15 cellular contexts compared by ENCODE assay signal in genomic region chr17:3771140-3771539, GRCh38. TPM values are rescaled to one million over a fixed set of nuclear protein-coding genes. Genes with fewer than 3 reads are reported as not detected.
DNase-seq lines count a peak whose midpoint lies in the region; ATAC-seq and TF ChIP-seq lines count a peak whose summit lies in the region.
"Had no signal": no experiment of that assay in that cellular context is flagged by ENCODE, and none has a peak within 500 bp of the region (broad histone marks: within the 10 kb centered on the region; RNA-seq: fewer than 3 reads in every experiment).

No MANE protein-coding gene starts in this region.

- H3K36me3 ChIP-seq in Peyer's patch, result no peaks in the 10 kb centered on the region
- H3K36me3 ChIP-seq: transverse colon had no signal

- H3K27me3 Mint-ChIP-seq in glutamatergic neuron (ENCODE audit: unreplicated experiment), result peaks cover 6% of the 10 kb centered on the region

- TF ChIP-seq POLR2A in Peyer's patch (IDR thresholded peaks at IDR 0.05), result no peak

- H3K9me3 ChIP-seq in Peyer's patch, result no peaks in the 10 kb centered on the region
- H3K9me3 ChIP-seq: transverse colon had no signal

- in situ Hi-C loops in GM13977 (cut with MboI; ENCODE audit: low pct_unique_long_range_greater_than_20kb, low sequenced_read_pairs, unreplicated experiment), result no loop called here

- H3K4me3 ChIP-seq in Peyer's patch, result no peak overlapping the region
- H3K4me3 ChIP-seq: transverse colon had no signal

- intact Hi-C loops in Right ventricle myocardium inferior (cut with DNase I), result no loop called here

- H3K36me3 Mint-ChIP-seq in activated naive CD4-positive, alpha-beta T cell treated with anti-CD3 and anti-CD28 coated beads, Interleukin-2, amount 50 U/mL, for 72 hours, result peaks cover 0 to 4% of the 10 kb centered on the region in 2 donors
- no peaks in the 10 kb centered on the region for H3K36me3 Mint-ChIP-seq in glutamatergic neuron (ENCODE audit: unreplicated experiment)

- TF ChIP-seq CTCF in Peyer's patch (IDR thresholded peaks at IDR 0.05) (no peak), glutamatergic neuron (IDR thresholded peaks at IDR 0.05; ENCODE audit: partially characterized antibody, unreplicated experiment) (no peak), GM13977 (IDR thresholded peaks at IDR 0.05; ENCODE audit: extremely low read depth, insufficient read depth, missing control alignments) (no peak)

- H3K27ac Mint-ChIP-seq in activated naive CD4-positive, alpha-beta T cell treated with anti-CD3 and anti-CD28 coated beads, Interleukin-2, amount 50 U/mL, for 72 hours, result no peak overlapping the region
- H3K27ac Mint-ChIP-seq in glutamatergic neuron (ENCODE audit: unreplicated experiment), result peak overlapping the region; percentile 24
- H3K27ac Mint-ChIP-seq: activated naive CD4-positive, alpha-beta T cell treated with anti-CD3 and anti-CD28 coated beads, Interleukin-2, amount 10 ng/mL, durations not matched to agents 7 days and 5 days had no signal

- no peak for DNase-seq in activated naive CD4-positive, alpha-beta T cell treated with anti-CD3 and anti-CD28 coated beads, Interleukin-2, amount 50 U/mL, for 72 hours (ENCODE audit: low spot score in 2 of 2)
- DNase-seq in activated naive CD4-positive, alpha-beta T cell (lab: John Stamatoyannopoulos, UW), result no peak
- DNase-seq in Peyer's patch (no peak), glutamatergic neuron (peak; percentile 31), GM13977 (ENCODE audit: low spot score) (no peak), Right ventricle myocardium inferior (ENCODE audit: missing footprints) (no peak), GM03348 (ENCODE audit: low spot score) (no peak)
- DNase-seq: activated CD4-positive, alpha-beta T cell treated with anti-CD3 and anti-CD28 coated beads, Interleukin-2, amount 50 U/mL, for 4 hours; cerebellar nuclear complex; kidney glomerular epithelial cell; NCI-H1436 treated with DMSO at 0.1 percent for 48 hours; NCI-H69 had no signal

- no peaks in the 10 kb centered on the region for H3K9me3 Mint-ChIP-seq in activated naive CD4-positive, alpha-beta T cell treated with anti-CD3 and anti-CD28 coated beads, Interleukin-2, amount 50 U/mL, for 72 hours
- H3K9me3 Mint-ChIP-seq in glutamatergic neuron (ENCODE audit: unreplicated experiment), result no peaks in the 10 kb centered on the region
- H3K9me3 Mint-ChIP-seq: activated naive CD4-positive, alpha-beta T cell treated with anti-CD3 and anti-CD28 coated beads, Interleukin-2, amount 10 ng/mL, durations not matched to agents 7 days and 5 days had no signal

- H3K27ac ChIP-seq in Peyer's patch, result peak overlapping the region in 3 of 4 donors; percentile 37 to 70 (median 52)
- H3K27ac ChIP-seq: transverse colon had no signal

- ATAC-seq in activated naive CD4-positive, alpha-beta T cell treated with anti-CD3 and anti-CD28 coated beads, Interleukin-2, amount 50 U/mL, for 72 hours, result peak; percentile 34 to 49
- ATAC-seq in GM18858 (IDR thresholded peaks at IDR 0.05; ENCODE audit: unreplicated experiment) (no peak), Right ventricle myocardium inferior (no peak)

- no peaks in the 10 kb centered on the region for H3K27me3 ChIP-seq in Peyer's patch
- H3K27me3 ChIP-seq: transverse colon had no signal

- peaks cover 5% of the 10 kb centered on the region for H3K4me1 Mint-ChIP-seq in glutamatergic neuron (ENCODE audit: low read depth, unreplicated experiment)

- H3K4me1 ChIP-seq in Peyer's patch, result peaks cover 0 to 7% (median 0%) of the 10 kb centered on the region in 4 donors
- H3K4me1 ChIP-seq: transverse colon had no signal

- no peak overlapping the region for H3K4me3 Mint-ChIP-seq in glutamatergic neuron (ENCODE audit: unreplicated experiment)
- H3K4me3 Mint-ChIP-seq: activated naive CD4-positive, alpha-beta T cell treated with anti-CD3 and anti-CD28 coated beads, Interleukin-2, amount 10 ng/mL, durations not matched to agents 7 days and 5 days had no signal

RNA-seq across cellular contexts. Expression of gene ITGAE, which starts 29.8 kb away (rescaled TPM):
- total RNA-seq in activated naive CD4-positive, alpha-beta T cell treated with anti-CD3 and anti-CD28 coated beads, Interleukin-2, amount 50 U/mL, for 72 hours, result 10 to 100 TPM; 36.7 to 48.0 TPM
- total RNA-seq in Peyer's patch (10 to 100 TPM; 14.9 to 41.8 (median 31.5) TPM), glutamatergic neuron (ENCODE audit: unreplicated experiment) (19.2 TPM), Right ventricle myocardium inferior (17.6 TPM)

RNA-seq across cellular contexts. Expression of gene HASPIN, which starts 47.4 kb away (rescaled TPM):
- total RNA-seq in activated naive CD4-positive, alpha-beta T cell treated with anti-CD3 and anti-CD28 coated beads, Interleukin-2, amount 50 U/mL, for 72 hours, result 10 to 100 TPM; 24.0 to 26.6 TPM
- 1 to 10 TPM in 1 of 4 donors, not detected in 3; 1.2 TPM for total RNA-seq in Peyer's patch
- 2.3 TPM for total RNA-seq in glutamatergic neuron (ENCODE audit: unreplicated experiment)
- 0.22 TPM for total RNA-seq in Right ventricle myocardium inferior

Comparison
In these comparisons a context has a peak if more than half of its experiments do, and no peak if none do; other contexts are left out.
1. ATAC-seq: peak in activated naive CD4-positive, alpha-beta T cell treated with anti-CD3 and anti-CD28 coated beads, Interleukin-2, amount 50 U/mL, for 72 hours (2 of 2); none in GM18858 (single experiment) and Right ventricle myocardium inferior (single experiment).